In genomic region chr3:185915642-185916041, GRCh38 we compare ENCODE assay signal across 17 cellular contexts. TPM values are rescaled to one million over a fixed set of nuclear protein-coding genes. Genes with fewer than 3 reads are reported as not detected.
DNase-seq lines count a peak whose midpoint lies in the region; ATAC-seq and TF ChIP-seq lines count a peak whose summit lies in the region.
"Had no signal": no experiment of that assay in that cellular context is flagged by ENCODE, and none has a peak within 500 bp of the region (broad histone marks: within the 10 kb centered on the region; RNA-seq: fewer than 3 reads in every experiment).

No MANE protein-coding gene starts in this region.

- H3K9me3 ChIP-seq in BE2C = no peaks in the 10 kb centered on the region
- H3K9me3 ChIP-seq: left lung, spleen, uterus had no signal

- TF ChIP-seq CTCF in activated CD8-positive, alpha-beta T cell treated with anti-CD3 and anti-CD28 coated beads for 36 hours (IDR thresholded peaks at IDR 0.05) = no peak
- TF ChIP-seq CTCF in HFFc6 (IDR thresholded peaks at IDR 0.05) (no peak), BE2C (IDR thresholded peaks at IDR 0.05; ENCODE audit: low read depth, low read length) (no peak)

- ATAC-seq in activated CD8-positive, alpha-beta T cell treated with anti-CD3 and anti-CD28 coated beads for 36 hours = no peak
- ATAC-seq in activated CD8-positive, alpha-beta T cell treated with anti-CD3 and anti-CD28 coated beads, Interleukin-2, amount 10 ng/mL, durations not matched to agents 7 days and 5 days = no peak
- no peak for ATAC-seq in central memory CD8-positive, alpha-beta T cell (replicated peaks; ENCODE audit: extremely low read depth, poor library complexity, severe bottlenecking)
- ATAC-seq in natural killer cell treated with Interleukin-12 subunit alpha and Interleukin-12 subunit beta and Interleukin-15 and Interleukin-18, amount 100 ng/mL, for 72 hours = no peak
- ATAC-seq: left lung, Right ventricle myocardium inferior had no signal

- no peak for DNase-seq in activated CD8-positive, alpha-beta T cell treated with anti-CD3 and anti-CD28 coated beads for 36 hours
- no peak for DNase-seq in activated CD8-positive, alpha-beta T cell treated with anti-CD3 and anti-CD28 coated beads, Interleukin-2, amount 10 ng/mL, durations not matched to agents 7 days and 5 days
- DNase-seq in HFFc6 = no peak
- DNase-seq in central memory CD8-positive, alpha-beta T cell (ENCODE audit: low spot score in 2 of 2) = no peak
- DNase-seq in natural killer cell treated with Interleukin-12 subunit alpha and Interleukin-12 subunit beta and Interleukin-15 and Interleukin-18, amount 100 ng/mL, for 72 hours (ENCODE audit: low spot score) = no peak
- no peak for DNase-seq in HT-29 (ENCODE audit: low spot score)
- no peak for DNase-seq in GF-D8 (lab: John Stamatoyannopoulos, UW)
- DNase-seq in BE2C = no peak
- DNase-seq: activated CD8-positive, alpha-beta memory T cell treated with anti-CD3 and anti-CD28 coated beads, Interleukin-2, amount 50 U/mL, for 4 hours; activated gamma-delta T cell treated with Interleukin-2 at 50 U/mL for 16 hours; left lung; NCI-H1694 treated with DMSO at 0.1 percent for 48 hours; nucleus accumbens; retina; spleen; uterus had no signal

- CTCF ChIA-PET in activated CD8-positive, alpha-beta T cell treated with anti-CD3 and anti-CD28 coated beads for 36 hours (lab: Charles Lee) = interaction anchor here (1.2 to 1.4 kb wide), 2 partner anchors 27 to 256 kb away, joined by 3 read pairs; no protein-coding TSS in a partner anchor
- CTCF ChIA-PET in activated CD8-positive, alpha-beta T cell treated with anti-CD3 and anti-CD28 coated beads, Interleukin-2, amount 10 ng/mL, durations not matched to agents 7 days and 5 days (lab: Charles Lee) = no interaction called here

- peaks cover 2% of the 10 kb centered on the region for H3K4me1 Mint-ChIP-seq in activated CD8-positive, alpha-beta T cell treated with anti-CD3 and anti-CD28 coated beads for 36 hours (ENCODE audit: low read depth)
- peaks cover 7% of the 10 kb centered on the region for H3K4me1 Mint-ChIP-seq in activated CD8-positive, alpha-beta T cell treated with anti-CD3 and anti-CD28 coated beads, Interleukin-2, amount 10 ng/mL, durations not matched to agents 7 days and 5 days (ENCODE audit: low read depth)
- H3K4me1 Mint-ChIP-seq in HFFc6 (ENCODE audit: low read depth) = peaks cover 39% of the 10 kb centered on the region
- peaks cover 28% of the 10 kb centered on the region for H3K4me1 Mint-ChIP-seq in central memory CD8-positive, alpha-beta T cell
- H3K4me1 Mint-ChIP-seq in natural killer cell treated with Interleukin-12 subunit alpha and Interleukin-12 subunit beta and Interleukin-15 and Interleukin-18, amount 100 ng/mL, for 72 hours (ENCODE audit: low read depth in 2 of 2) = peaks cover 5 to 10% of the 10 kb centered on the region in 2 donors

- no peaks in the 10 kb centered on the region for H3K4me1 ChIP-seq in BE2C
- H3K4me1 ChIP-seq: left lung, spleen, uterus had no signal

- peaks cover 63% of the 10 kb centered on the region for H3K36me3 Mint-ChIP-seq in activated CD8-positive, alpha-beta T cell treated with anti-CD3 and anti-CD28 coated beads for 36 hours (ENCODE audit: low read depth)
- H3K36me3 Mint-ChIP-seq in activated CD8-positive, alpha-beta T cell treated with anti-CD3 and anti-CD28 coated beads, Interleukin-2, amount 10 ng/mL, durations not matched to agents 7 days and 5 days (ENCODE audit: low read depth) = peaks cover 68% of the 10 kb centered on the region
- H3K36me3 Mint-ChIP-seq in HFFc6 (ENCODE audit: low read depth) = peaks cover 66% of the 10 kb centered on the region
- peaks cover 81% of the 10 kb centered on the region for H3K36me3 Mint-ChIP-seq in central memory CD8-positive, alpha-beta T cell (ENCODE audit: insufficient read depth)
- peaks cover 20% of the 10 kb centered on the region for H3K36me3 Mint-ChIP-seq in natural killer cell treated with Interleukin-12 subunit alpha and Interleukin-12 subunit beta and Interleukin-15 and Interleukin-18, amount 100 ng/mL, for 72 hours

- H3K36me3 ChIP-seq in BE2C = peaks cover 78% of the 10 kb centered on the region
- H3K36me3 ChIP-seq: uterus had no signal

- intact Hi-C loops in activated CD8-positive, alpha-beta T cell treated with anti-CD3 and anti-CD28 coated beads for 36 hours (cut with micrococcal nuclease) = no loop called here

- H3K27me3 ChIP-seq in BE2C = no peaks in the 10 kb centered on the region
- H3K27me3 ChIP-seq: left lung, spleen, uterus had no signal

- no peak overlapping the region for H3K4me3 ChIP-seq in BE2C (ENCODE audit: low read depth, low read length)
- H3K4me3 ChIP-seq: left lung, spleen, uterus had no signal

- no peak overlapping the region for H3K4me3 Mint-ChIP-seq in activated CD8-positive, alpha-beta T cell treated with anti-CD3 and anti-CD28 coated beads for 36 hours
- H3K4me3 Mint-ChIP-seq in activated CD8-positive, alpha-beta T cell treated with anti-CD3 and anti-CD28 coated beads, Interleukin-2, amount 10 ng/mL, durations not matched to agents 7 days and 5 days = no peak overlapping the region
- no peak overlapping the region for H3K4me3 Mint-ChIP-seq in HFFc6
- H3K4me3 Mint-ChIP-seq in central memory CD8-positive, alpha-beta T cell = no peak overlapping the region
- no peak overlapping the region for H3K4me3 Mint-ChIP-seq in natural killer cell treated with Interleukin-12 subunit alpha and Interleukin-12 subunit beta and Interleukin-15 and Interleukin-18, amount 100 ng/mL, for 72 hours

- peak overlapping the region; percentile 52 for H3K27ac Mint-ChIP-seq in activated CD8-positive, alpha-beta T cell treated with anti-CD3 and anti-CD28 coated beads for 36 hours
- no peak overlapping the region for H3K27ac Mint-ChIP-seq in activated CD8-positive, alpha-beta T cell treated with anti-CD3 and anti-CD28 coated beads, Interleukin-2, amount 10 ng/mL, durations not matched to agents 7 days and 5 days
- H3K27ac Mint-ChIP-seq in HFFc6 = peak overlapping the region; percentile 54
- peak overlapping the region; percentile 15 for H3K27ac Mint-ChIP-seq in central memory CD8-positive, alpha-beta T cell (ENCODE audit: low read depth)
- H3K27ac Mint-ChIP-seq in natural killer cell treated with Interleukin-12 subunit alpha and Interleukin-12 subunit beta and Interleukin-15 and Interleukin-18, amount 100 ng/mL, for 72 hours = peak overlapping the region; percentile 5 to 39

- POLR2A ChIA-PET in activated CD8-positive, alpha-beta T cell treated with anti-CD3 and anti-CD28 coated beads for 36 hours (lab: Charles Lee) = interaction anchor here (1.0 to 5.9 kb wide), 6 partner anchors 10 to 28 kb away, joined by 4 to 115 read pairs (median 10); partner anchors contain the start of gene TRA2B
- POLR2A ChIA-PET in activated CD8-positive, alpha-beta T cell treated with anti-CD3 and anti-CD28 coated beads, Interleukin-2, amount 10 ng/mL, durations not matched to agents 7 days and 5 days (lab: Charles Lee) = interaction anchor here (1.7 kb wide), 1 partner anchor 12 kb away, joined by 9 read pairs; no protein-coding TSS in a partner anchor

- H3K27me3 Mint-ChIP-seq in activated CD8-positive, alpha-beta T cell treated with anti-CD3 and anti-CD28 coated beads for 36 hours = no peaks in the 10 kb centered on the region
- no peaks in the 10 kb centered on the region for H3K27me3 Mint-ChIP-seq in activated CD8-positive, alpha-beta T cell treated with anti-CD3 and anti-CD28 coated beads, Interleukin-2, amount 10 ng/mL, durations not matched to agents 7 days and 5 days (ENCODE audit: low read depth)
- peaks cover 16% of the 10 kb centered on the region for H3K27me3 Mint-ChIP-seq in HFFc6 (ENCODE audit: insufficient read depth)
- H3K27me3 Mint-ChIP-seq in central memory CD8-positive, alpha-beta T cell = no peaks in the 10 kb centered on the region
- H3K27me3 Mint-ChIP-seq in natural killer cell treated with Interleukin-12 subunit alpha and Interleukin-12 subunit beta and Interleukin-15 and Interleukin-18, amount 100 ng/mL, for 72 hours = no peaks in the 10 kb centered on the region

- no peaks in the 10 kb centered on the region for H3K9me3 Mint-ChIP-seq in activated CD8-positive, alpha-beta T cell treated with anti-CD3 and anti-CD28 coated beads for 36 hours
- no peaks in the 10 kb centered on the region for H3K9me3 Mint-ChIP-seq in activated CD8-positive, alpha-beta T cell treated with anti-CD3 and anti-CD28 coated beads, Interleukin-2, amount 10 ng/mL, durations not matched to agents 7 days and 5 days (ENCODE audit: insufficient read depth)
- no peaks in the 10 kb centered on the region for H3K9me3 Mint-ChIP-seq in HFFc6
- H3K9me3 Mint-ChIP-seq in central memory CD8-positive, alpha-beta T cell = no peaks in the 10 kb centered on the region
- H3K9me3 Mint-ChIP-seq in natural killer cell treated with Interleukin-12 subunit alpha and Interleukin-12 subunit beta and Interleukin-15 and Interleukin-18, amount 100 ng/mL, for 72 hours = no peaks in the 10 kb centered on the region

RNA-seq across cellular contexts. Expression of gene TRA2B, which starts 22.2 kb away (rescaled TPM):
- 100 to 1,000 TPM; 210 to 219 TPM for total RNA-seq in activated CD8-positive, alpha-beta T cell treated with anti-CD3 and anti-CD28 coated beads for 36 hours
- total RNA-seq in activated CD8-positive, alpha-beta T cell treated with anti-CD3 and anti-CD28 coated beads, Interleukin-2, amount 10 ng/mL, durations not matched to agents 7 days and 5 days = 100 to 1,000 TPM; 271 to 277 TPM
- total RNA-seq in HFFc6 (2021; fragmentation: NEBNext Ultra II Directional; extraction: Animal tissue kit (Norgen Biotek cat#: 25700)) = 100 to 1,000 TPM; 116 to 151 (median 141) TPM
- 100 to 1,000 TPM; 266 to 286 TPM for total RNA-seq in natural killer cell treated with Interleukin-12 subunit alpha and Interleukin-12 subunit beta and Interleukin-15 and Interleukin-18, amount 100 ng/mL, for 72 hours
- 268 and 296 TPM in 2 replicates for total RNA-seq in HT-29 (2014; rRNA removed; shearing (Covaris generic))
- 391 TPM for polyA plus RNA-seq in BE2C (2012; ENCODE audit: insufficient read depth, insufficient read length, low read depth)
